Comparison of ENCODE assay signal across 14 cellular contexts in genomic region chr9:131740898-131741297, GRCh38. TPM values are rescaled to one million over a fixed set of nuclear protein-coding genes. Genes with fewer than 3 reads are reported as not detected.
DNase-seq lines count a peak whose midpoint lies in the region; ATAC-seq and TF ChIP-seq lines count a peak whose summit lies in the region.
"Had no signal": no experiment of that assay in that cellular context is flagged by ENCODE, and none has a peak within 500 bp of the region (broad histone marks: within the 10 kb centered on the region; RNA-seq: fewer than 3 reads in every experiment).

No MANE protein-coding gene starts in this region.

- H3K4me3 Mint-ChIP-seq in activated naive CD8-positive, alpha-beta T cell treated with anti-CD3 and anti-CD28 coated beads, Interleukin-2, amount 50 U/mL, for 24 hours: peak overlapping the region; percentile 62
- H3K4me3 Mint-ChIP-seq in naive thymus-derived CD4-positive, alpha-beta T cell: peak overlapping the region in 8 of 10 donors; percentile 10 to 79 (median 66)

- peaks cover 55% of the 10 kb centered on the region for H3K4me1 Mint-ChIP-seq in activated naive CD8-positive, alpha-beta T cell treated with anti-CD3 and anti-CD28 coated beads, Interleukin-2, amount 50 U/mL, for 24 hours
- H3K4me1 Mint-ChIP-seq in naive thymus-derived CD4-positive, alpha-beta T cell: peaks cover 42 to 62% (median 58%) of the 10 kb centered on the region in 7 donors

- TF ChIP-seq CTCF in right atrium auricular region (IDR thresholded peaks at IDR 0.05): no peak

- POLR2A ChIA-PET in naive thymus-derived CD4-positive, alpha-beta T cell (lab: Charles Lee): interaction anchor here (0.9 to 2.7 kb wide), 3 partner anchors 13 to 82 kb away, joined by 3 to 10 read pairs (median 3); no protein-coding TSS in a partner anchor

- peaks cover 4% of the 10 kb centered on the region for H3K36me3 Mint-ChIP-seq in activated naive CD8-positive, alpha-beta T cell treated with anti-CD3 and anti-CD28 coated beads, Interleukin-2, amount 50 U/mL, for 24 hours (ENCODE audit: low read depth)
- peaks cover 0 to 13% (median 0%) of the 10 kb centered on the region in 5 donors for H3K36me3 Mint-ChIP-seq in naive thymus-derived CD4-positive, alpha-beta T cell

- no peaks in the 10 kb centered on the region for H3K27me3 Mint-ChIP-seq in activated naive CD8-positive, alpha-beta T cell treated with anti-CD3 and anti-CD28 coated beads, Interleukin-2, amount 50 U/mL, for 24 hours
- no peaks in the 10 kb centered on the region for H3K27me3 Mint-ChIP-seq in naive thymus-derived CD4-positive, alpha-beta T cell

- H3K4me3 ChIP-seq in right atrium auricular region: no peak overlapping the region
- no peak overlapping the region for H3K4me3 ChIP-seq in naive thymus-derived CD4-positive, alpha-beta T cell (ENCODE audit: low read length)
- H3K4me3 ChIP-seq: colonic mucosa had no signal

- CTCF ChIA-PET in naive thymus-derived CD4-positive, alpha-beta T cell (lab: Charles Lee): interaction anchor here (0.8 to 1.6 kb wide), 13 partner anchors 10 to 392 kb away, joined by 3 to 12 read pairs (median 4); no protein-coding TSS in a partner anchor

- no peaks in the 10 kb centered on the region for H3K9me3 Mint-ChIP-seq in activated naive CD8-positive, alpha-beta T cell treated with anti-CD3 and anti-CD28 coated beads, Interleukin-2, amount 50 U/mL, for 24 hours
- no peaks in the 10 kb centered on the region for H3K9me3 Mint-ChIP-seq in naive thymus-derived CD4-positive, alpha-beta T cell

- ATAC-seq in Right ventricle myocardium superior (ENCODE audit: poor library complexity) (peak; percentile 30), HG02885 (IDR thresholded peaks at IDR 0.05; ENCODE audit: poor library complexity, unreplicated experiment) (no peak), GM18867 (IDR thresholded peaks at IDR 0.05; ENCODE audit: unreplicated experiment) (no peak)
- ATAC-seq in activated naive CD8-positive, alpha-beta T cell treated with anti-CD3 and anti-CD28 coated beads, Interleukin-2, amount 50 U/mL, for 24 hours: no peak
- ATAC-seq in naive thymus-derived CD4-positive, alpha-beta T cell: no peak

- no peaks in the 10 kb centered on the region for H3K27me3 ChIP-seq in right atrium auricular region
- H3K27me3 ChIP-seq in naive thymus-derived CD4-positive, alpha-beta T cell (ENCODE audit: control insufficient read depth in 2 of 2, insufficient read depth in 2 of 2, low read length in 2 of 2): no peaks in the 10 kb centered on the region
- H3K27me3 ChIP-seq: colonic mucosa had no signal

- no peaks in the 10 kb centered on the region for H3K9me3 ChIP-seq in right atrium auricular region
- H3K9me3 ChIP-seq in naive thymus-derived CD4-positive, alpha-beta T cell (ENCODE audit: control insufficient read depth in 2 of 3, low read length in 3 of 3): no peaks in the 10 kb centered on the region
- H3K9me3 ChIP-seq: colonic mucosa had no signal

- no peak for DNase-seq in Right ventricle myocardium superior
- DNase-seq in right atrium auricular region (ENCODE audit: low spot score): no peak
- no peak for DNase-seq in activated naive CD8-positive, alpha-beta T cell treated with anti-CD3 and anti-CD28 coated beads, Interleukin-2, amount 50 U/mL, for 24 hours
- no peak for DNase-seq in naive thymus-derived CD4-positive, alpha-beta T cell
- no peak for DNase-seq in SIG-M5 treated with dmso at 0.1 percent for 504 hours (lab: John Stamatoyannopoulos, UW; ENCODE audit: unreplicated experiment)
- DNase-seq in D341Med (ENCODE audit: low spot score): no peak
- DNase-seq: activated CD4-positive, alpha-beta T cell treated with anti-CD3 and anti-CD28 coated beads for 4 hours; activated naive CD4-positive, alpha-beta T cell treated with anti-CD3 and anti-CD28 coated beads, Interleukin-2, amount 50 U/mL, for 16 hours; AML-193; colonic mucosa; NCI-H2171; stimulated activated CD4-positive, alpha-beta T cell treated with anti-CD3 and anti-CD28 coated beads, Interleukin-2, amount 100 ng/mL, for 48 hours had no signal

- H3K4me1 ChIP-seq in right atrium auricular region: peaks cover 0 to 42% of the 10 kb centered on the region in 2 donors
- peaks cover 44 to 54% of the 10 kb centered on the region in 2 donors for H3K4me1 ChIP-seq in naive thymus-derived CD4-positive, alpha-beta T cell (ENCODE audit: control insufficient read depth in 2 of 2, insufficient read depth in 2 of 2, low read length in 2 of 2)

- intact Hi-C loops in Right ventricle myocardium superior (cut with DNase I): loop anchor here (10.0 kb wide), 1 partner anchor 376 kb away; no protein-coding TSS in a partner anchor
- intact Hi-C loops in naive thymus-derived CD4-positive, alpha-beta T cell (cut with micrococcal nuclease): loop anchor here in 1 of 2 donors (1.0 to 10.0 kb wide), 3 partner anchors 150 to 616 kb away; partner anchors contain the start of genes NUP214 and UCK1

- peak overlapping the region; percentile 88 for H3K27ac Mint-ChIP-seq in activated naive CD8-positive, alpha-beta T cell treated with anti-CD3 and anti-CD28 coated beads, Interleukin-2, amount 50 U/mL, for 24 hours
- H3K27ac Mint-ChIP-seq in naive thymus-derived CD4-positive, alpha-beta T cell: peak overlapping the region in 3 of 9 donors; percentile 66 to 97 (median 89)

- H3K27ac ChIP-seq in right atrium auricular region: no peak overlapping the region
- H3K27ac ChIP-seq in naive thymus-derived CD4-positive, alpha-beta T cell (ENCODE audit: low read depth, low read length): no peak overlapping the region
- H3K27ac ChIP-seq: colonic mucosa had no signal

- H3K36me3 ChIP-seq in right atrium auricular region: no peaks in the 10 kb centered on the region
- H3K36me3 ChIP-seq in naive thymus-derived CD4-positive, alpha-beta T cell (ENCODE audit: control insufficient read depth in 2 of 3, insufficient read depth in 3 of 3, low read length in 3 of 3): no peaks in the 10 kb centered on the region
- H3K36me3 ChIP-seq: colonic mucosa had no signal

RNA-seq across cellular contexts. Expression of gene RAPGEF1, which starts 1.0 kb away (rescaled TPM):
- 119 TPM for total RNA-seq in Right ventricle myocardium superior
- 10 to 100 TPM; 59.5 to 65.1 TPM for total RNA-seq in right atrium auricular region
- 100 to 1,000 TPM in 2 of 5 experiments, 10 to 100 TPM in 3; 81.1 to 181 (median 85.8) TPM for total RNA-seq in naive thymus-derived CD4-positive, alpha-beta T cell
- 1 to 10 TPM; 1.2 to 4.7 TPM for polyA plus RNA-seq in naive thymus-derived CD4-positive, alpha-beta T cell
